ENCODE assay signal across 8 cellular contexts in genomic region chr11:35617316-35617686, GRCh38.
DNase-seq lines count a peak whose midpoint lies in the region; ATAC-seq lines count a peak whose summit lies in the region.

No MANE protein-coding gene starts in this region.

- H3K4me3 ChIP-seq in iPS-18a (ENCODE audit: low read length), result peak overlapping the region; percentile 59

- H3K4me3 Mint-ChIP-seq in T-helper 1 cell treated with Interleukin-12 subunit alpha and Interleukin-12 subunit beta and Interleukin-4 antibody, amounts not matched to agents 30 μg/mL and 1 μg/mL, for 36 hours, result peak overlapping the region; percentile 65
- H3K4me3 Mint-ChIP-seq in activated naive CD8-positive, alpha-beta T cell treated with anti-CD3 and anti-CD28 coated beads, Interleukin-2, amount 50 U/mL, for 24 hours, result peak overlapping the region; percentile 72
- peak overlapping the region; percentile 59 for H3K4me3 Mint-ChIP-seq in stimulated activated effector memory CD8-positive, alpha-beta T cell treated with anti-CD3 and anti-CD28 coated beads, Interleukin-12 subunit alpha, Interleukin-12 subunit beta, amount 100 ng/mL, for 72 hours

- H3K9me3 Mint-ChIP-seq in T-helper 1 cell treated with Interleukin-12 subunit alpha and Interleukin-12 subunit beta and Interleukin-4 antibody, amounts not matched to agents 30 μg/mL and 1 μg/mL, for 36 hours, result no peaks in the 10 kb centered on the region
- H3K9me3 Mint-ChIP-seq in activated naive CD8-positive, alpha-beta T cell treated with anti-CD3 and anti-CD28 coated beads, Interleukin-2, amount 50 U/mL, for 24 hours, result no peaks in the 10 kb centered on the region
- no peaks in the 10 kb centered on the region for H3K9me3 Mint-ChIP-seq in stimulated activated effector memory CD8-positive, alpha-beta T cell treated with anti-CD3 and anti-CD28 coated beads, Interleukin-12 subunit alpha, Interleukin-12 subunit beta, amount 100 ng/mL, for 72 hours

- H3K27me3 ChIP-seq in iPS-18a (ENCODE audit: control insufficient read depth, insufficient read depth, low read length), result peaks cover 27% of the 10 kb centered on the region

- H3K36me3 Mint-ChIP-seq in T-helper 1 cell treated with Interleukin-12 subunit alpha and Interleukin-12 subunit beta and Interleukin-4 antibody, amounts not matched to agents 30 μg/mL and 1 μg/mL, for 36 hours (ENCODE audit: low read depth), result no peaks in the 10 kb centered on the region
- H3K36me3 Mint-ChIP-seq in activated naive CD8-positive, alpha-beta T cell treated with anti-CD3 and anti-CD28 coated beads, Interleukin-2, amount 50 U/mL, for 24 hours (ENCODE audit: low read depth), result no peaks in the 10 kb centered on the region
- H3K36me3 Mint-ChIP-seq in stimulated activated effector memory CD8-positive, alpha-beta T cell treated with anti-CD3 and anti-CD28 coated beads, Interleukin-12 subunit alpha, Interleukin-12 subunit beta, amount 100 ng/mL, for 72 hours, result no peaks in the 10 kb centered on the region

- no peaks in the 10 kb centered on the region for H3K9me3 ChIP-seq in iPS-18a (ENCODE audit: control insufficient read depth, low read depth, low read length)

- no peak for ATAC-seq in activated naive CD8-positive, alpha-beta T cell treated with anti-CD3 and anti-CD28 coated beads, Interleukin-2, amount 50 U/mL, for 24 hours
- no peak for ATAC-seq in stimulated activated effector memory CD8-positive, alpha-beta T cell treated with anti-CD3 and anti-CD28 coated beads, Interleukin-12 subunit alpha, Interleukin-12 subunit beta, amount 100 ng/mL, for 72 hours

- H3K4me1 Mint-ChIP-seq in T-helper 1 cell treated with Interleukin-12 subunit alpha and Interleukin-12 subunit beta and Interleukin-4 antibody, amounts not matched to agents 30 μg/mL and 1 μg/mL, for 36 hours (ENCODE audit: low read depth), result peaks cover 8% of the 10 kb centered on the region
- H3K4me1 Mint-ChIP-seq in activated naive CD8-positive, alpha-beta T cell treated with anti-CD3 and anti-CD28 coated beads, Interleukin-2, amount 50 U/mL, for 24 hours, result peaks cover 14% of the 10 kb centered on the region
- no peaks in the 10 kb centered on the region for H3K4me1 Mint-ChIP-seq in stimulated activated effector memory CD8-positive, alpha-beta T cell treated with anti-CD3 and anti-CD28 coated beads, Interleukin-12 subunit alpha, Interleukin-12 subunit beta, amount 100 ng/mL, for 72 hours

- H3K27ac ChIP-seq in iPS-18a (ENCODE audit: low read length), result no peak overlapping the region

- H3K27ac Mint-ChIP-seq in T-helper 1 cell treated with Interleukin-12 subunit alpha and Interleukin-12 subunit beta and Interleukin-4 antibody, amounts not matched to agents 30 μg/mL and 1 μg/mL, for 36 hours, result no peak overlapping the region
- H3K27ac Mint-ChIP-seq in activated naive CD8-positive, alpha-beta T cell treated with anti-CD3 and anti-CD28 coated beads, Interleukin-2, amount 50 U/mL, for 24 hours, result peak overlapping the region; percentile 42
- H3K27ac Mint-ChIP-seq in stimulated activated effector memory CD8-positive, alpha-beta T cell treated with anti-CD3 and anti-CD28 coated beads, Interleukin-12 subunit alpha, Interleukin-12 subunit beta, amount 100 ng/mL, for 72 hours, result no peak overlapping the region

- no peak overlapping the region for H3K9ac ChIP-seq in iPS-18a (ENCODE audit: low read length)

- H3K27me3 Mint-ChIP-seq in T-helper 1 cell treated with Interleukin-12 subunit alpha and Interleukin-12 subunit beta and Interleukin-4 antibody, amounts not matched to agents 30 μg/mL and 1 μg/mL, for 36 hours (ENCODE audit: low read depth), result peaks cover 64% of the 10 kb centered on the region
- peaks cover 58% of the 10 kb centered on the region for H3K27me3 Mint-ChIP-seq in activated naive CD8-positive, alpha-beta T cell treated with anti-CD3 and anti-CD28 coated beads, Interleukin-2, amount 50 U/mL, for 24 hours

- no peak for DNase-seq in T-helper 1 cell
- DNase-seq in activated naive CD8-positive, alpha-beta T cell treated with anti-CD3 and anti-CD28 coated beads, Interleukin-2, amount 50 U/mL, for 24 hours, result no peak
- no peak for DNase-seq in stimulated activated effector memory CD8-positive, alpha-beta T cell treated with anti-CD3 and anti-CD28 coated beads, Interleukin-12 subunit alpha, Interleukin-12 subunit beta, amount 100 ng/mL, for 72 hours (ENCODE audit: low spot score in 2 of 2)
- no peak for DNase-seq in NCI-H146 treated with DMSO at 0.1 percent for 48 hours (lab: John Stamatoyannopoulos, UW; ENCODE audit: unreplicated experiment)
- DNase-seq in hypothalamus (lab: John Stamatoyannopoulos, UW), result no peak
- no peak for DNase-seq in DMS79 treated with DMSO at 0.1 percent for 48 hours (lab: John Stamatoyannopoulos, UW)

- no peaks in the 10 kb centered on the region for H3K36me3 ChIP-seq in iPS-18a (ENCODE audit: control insufficient read depth, low read depth, low read length)

- peaks cover 46% of the 10 kb centered on the region for H3K4me1 ChIP-seq in iPS-18a (ENCODE audit: control insufficient read depth, low read depth, low read length)
